In the genomic region with DNA sequence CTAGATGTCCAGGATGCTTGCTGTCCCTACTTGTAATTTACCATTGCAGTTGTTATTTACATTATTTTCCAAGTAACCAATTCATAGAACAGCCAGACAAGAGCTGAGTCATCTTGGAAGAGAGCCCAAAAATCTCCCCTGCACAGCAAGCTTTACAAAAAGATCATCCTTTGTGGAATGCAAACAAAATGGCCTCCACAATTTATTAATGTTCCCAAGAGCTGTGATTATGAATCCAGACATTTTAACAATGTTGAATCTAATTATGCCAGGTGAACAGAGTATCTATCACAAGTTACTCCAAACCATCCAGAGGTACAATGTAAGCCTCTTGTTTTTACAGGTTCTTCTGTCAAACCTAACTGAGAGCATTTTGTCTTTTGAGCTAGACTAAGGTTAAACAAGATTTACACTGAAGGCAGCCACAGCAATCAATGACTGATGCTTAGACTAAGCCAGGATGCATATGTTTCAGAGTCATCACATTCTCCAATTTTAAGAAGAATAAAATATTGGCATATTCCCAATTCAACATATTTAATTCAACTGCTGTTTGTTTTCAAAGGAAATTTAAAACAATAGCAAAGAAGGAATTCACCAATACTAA, we compare ENCODE assay signal across 11 cellular contexts.
A peak's percentile ranks its signal among the peaks of the same experiment; 100 is the strongest.
DNase-seq lines count a peak whose midpoint lies in the region; ATAC-seq, FAIRE-seq and TF ChIP-seq lines count a peak whose summit lies in the region.
"Had no signal": no experiment of that assay in that cellular context is flagged by ENCODE, and none has a peak within 500 bp of the region (broad histone marks: within the 10 kb centered on the region; RNA-seq: fewer than 3 reads in every experiment).

No MANE protein-coding gene starts in this region.

- H3K27me3 ChIP-seq in breast epithelium (no peaks in the 10 kb centered on the region), PC-3 (ENCODE audit: low read length) (no peaks in the 10 kb centered on the region)
- H3K27me3 ChIP-seq: testis had no signal

- H3K9ac ChIP-seq in PC-3 (ENCODE audit: low read length) = 0 out of 2 replicates have a peak overlapping the region, but pooled peaks have one; percentile 13

- intact Hi-C loops in MCF 10A (cut with micrococcal nuclease) (loop anchor here (2.0 kb wide), 1 partner anchor 95 kb away; a partner anchor contains a TSS), breast epithelium (cut with DNase I; ENCODE audit: low total_unique reads) (no loop called here), PC-3 (cut with micrococcal nuclease) (loop anchor here (2.0 kb wide), 1 partner anchor 95 kb away; a partner anchor contains a TSS)

- H3K36me3 Mint-ChIP-seq in MCF 10A (ENCODE audit: insufficient read depth, unreplicated experiment) = no peaks in the 10 kb centered on the region

- TF ChIP-seq CTCF in MCF 10A (IDR thresholded peaks at IDR 0.05; ENCODE audit: unreplicated experiment) = no peak
- no peak for TF ChIP-seq CTCF in breast epithelium (IDR thresholded peaks at IDR 0.05)
- TF ChIP-seq CTCF in PC-3 (conservative IDR thresholded peaks at IDR 0.05; ENCODE audit: low read depth, low read length) = no peak
- TF ChIP-seq CTCF in D721Med (IDR thresholded peaks at IDR 0.05; ENCODE audit: insufficient read depth, missing control alignments) = no peak

- CTCF ChIA-PET in MCF 10A (lab: Yijun Ruan, JAX) = interaction anchor here (0.7 to 1.3 kb wide), 2 partner anchors 11 to 227 kb away, joined by 3 to 5 read pairs; no protein-coding TSS in a partner anchor
- CTCF ChIA-PET in PC-3 (lab: Charles Lee) = no interaction called here

- peak overlapping the region; percentile 71 for H3K27ac Mint-ChIP-seq in MCF 10A (ENCODE audit: low read depth, unreplicated experiment)
- H3K27ac Mint-ChIP-seq: T-helper 1 cell treated with Interleukin-12 subunit alpha and Interleukin-12 subunit beta and Interleukin-4 antibody, amounts not matched to agents 30 μg/mL and 1 μg/mL, for 36 hours had no signal

- H3K9me3 Mint-ChIP-seq in MCF 10A (ENCODE audit: unreplicated experiment) = peaks cover 5% of the 10 kb centered on the region
- H3K9me3 Mint-ChIP-seq: T-helper 1 cell treated with Interleukin-12 subunit alpha and Interleukin-12 subunit beta and Interleukin-4 antibody, amounts not matched to agents 30 μg/mL and 1 μg/mL, for 36 hours had no signal

- ATAC-seq in PC-3 = peak; percentile 91

- no TSS peak for BruUV-seq in MCF 10A (replicated peaks; lab: Mats Ljungman, UMichigan)
- no TSS peak for BruUV-seq in PC-3 (replicated peaks; lab: Mats Ljungman, UMichigan)

- no peaks in the 10 kb centered on the region for H3K4me1 ChIP-seq in breast epithelium
- peaks cover 17% of the 10 kb centered on the region for H3K4me1 ChIP-seq in PC-3 (ENCODE audit: insufficient read depth, low read length)
- H3K4me1 ChIP-seq: testis had no signal

- no peaks in the 10 kb centered on the region for H4K20me1 ChIP-seq in PC-3 (ENCODE audit: low read length)

- no peaks in the 10 kb centered on the region for H3F3A ChIP-seq in PC-3 (ENCODE audit: low read length, unreplicated experiment)

- no peaks in the 10 kb centered on the region; the same call in 1 of the 2 replicates for H3K9me2 ChIP-seq in PC-3 (replicated peaks; ENCODE audit: low read length)

- FAIRE-seq in urothelium cell line (lab: Jason Lieb, UNC) (peak; percentile 72), D721Med (lab: Jason Lieb, UNC) (no peak)

- TF ChIP-seq POLR2A in breast epithelium (IDR thresholded peaks at IDR 0.05) = no peak

- POLR2A ChIA-PET in MCF 10A (lab: Yijun Ruan, JAX) (interaction anchor here (0.7 to 1.8 kb wide), 9 partner anchors 9 to 93 kb away, joined by 3 to 19 read pairs (median 4); no protein-coding TSS in a partner anchor), PC-3 (lab: Charles Lee; ENCODE audit: unreplicated experiment) (interaction anchor here (0.6 to 0.7 kb wide), 3 partner anchors 10 to 146 kb away, joined by 4 to 6 read pairs (median 4); no protein-coding TSS in a partner anchor)

- H3K79me2 ChIP-seq in PC-3 (ENCODE audit: low read length) = no peaks in the 10 kb centered on the region

- H3K4me2 ChIP-seq in PC-3 (ENCODE audit: low read length) = peak overlapping the region; percentile 53

- DNase-seq in MCF 10A (ENCODE audit: unreplicated experiment) (peak; percentile 94), breast epithelium (ENCODE audit: low spot score in 2 of 2) (no peak), PC-3 (peak; percentile 97), fibroblast of gingiva (ENCODE audit: low read depth) (peak; percentile 83), urothelium cell line (ENCODE audit: low spot score) (peak; percentile 62), D721Med (ENCODE audit: insufficient read length, low spot score) (no peak)
- no peak for DNase-seq in activated T-cell treated with anti-CD3 and anti-CD28 coated beads, Interleukin-2, amount 50 U/mL, for 48 hours
- DNase-seq in stimulated activated CD4-positive, alpha-beta T cell treated with anti-CD3 and anti-CD28 coated beads, Interleukin-4, amount 100 ng/mL, for 1 hour = no peak
- DNase-seq: DND-41, testis had no signal

- H3K9me3 ChIP-seq in breast epithelium (no peaks in the 10 kb centered on the region), PC-3 (ENCODE audit: low read length) (no peaks in the 10 kb centered on the region)
- H3K9me3 ChIP-seq: testis had no signal

- no peaks in the 10 kb centered on the region for H3K27me3 Mint-ChIP-seq in MCF 10A (ENCODE audit: insufficient read depth, unreplicated experiment)

- H3K27ac ChIP-seq in breast epithelium (no peak overlapping the region), PC-3 (ENCODE audit: low read length) (peak overlapping the region; percentile 76)
- H3K27ac ChIP-seq: testis had no signal

- no peak overlapping the region for H3K4me3 Mint-ChIP-seq in MCF 10A (ENCODE audit: unreplicated experiment)
- H3K4me3 Mint-ChIP-seq: T-helper 1 cell treated with Interleukin-12 subunit alpha and Interleukin-12 subunit beta and Interleukin-4 antibody, amounts not matched to agents 30 μg/mL and 1 μg/mL, for 36 hours had no signal

- H3K36me3 ChIP-seq in breast epithelium (no peaks in the 10 kb centered on the region), PC-3 (ENCODE audit: low read depth, low read length) (no peaks in the 10 kb centered on the region)

- peak overlapping the region; percentile 75 for H2AFZ ChIP-seq in PC-3 (ENCODE audit: low read length)

- H3K4me1 Mint-ChIP-seq in MCF 10A (ENCODE audit: insufficient read depth, unreplicated experiment) = peaks cover 14% of the 10 kb centered on the region

- H3K4me3 ChIP-seq in breast epithelium (no peak overlapping the region), PC-3 (ENCODE audit: low read length) (no peak overlapping the region)
- H3K4me3 ChIP-seq: testis had no signal

Comparison
In these comparisons a context has a peak if more than half of its experiments do, and no peak if none do; other contexts are left out.
1. DNase-seq: peak in MCF 10A (single experiment), PC-3 (single experiment), fibroblast of gingiva (single experiment) and urothelium cell line (single experiment); none in breast epithelium (0 of 2), D721Med (single experiment), activated T-cell treated with anti-CD3 and anti-CD28 coated beads, Interleukin-2, amount 50 U/mL, for 48 hours (0 of 2) and stimulated activated CD4-positive, alpha-beta T cell treated with anti-CD3 and anti-CD28 coated beads, Interleukin-4, amount 100 ng/mL, for 1 hour (single experiment).